ENCODE assay signal across 16 cellular contexts in the genomic region with DNA sequence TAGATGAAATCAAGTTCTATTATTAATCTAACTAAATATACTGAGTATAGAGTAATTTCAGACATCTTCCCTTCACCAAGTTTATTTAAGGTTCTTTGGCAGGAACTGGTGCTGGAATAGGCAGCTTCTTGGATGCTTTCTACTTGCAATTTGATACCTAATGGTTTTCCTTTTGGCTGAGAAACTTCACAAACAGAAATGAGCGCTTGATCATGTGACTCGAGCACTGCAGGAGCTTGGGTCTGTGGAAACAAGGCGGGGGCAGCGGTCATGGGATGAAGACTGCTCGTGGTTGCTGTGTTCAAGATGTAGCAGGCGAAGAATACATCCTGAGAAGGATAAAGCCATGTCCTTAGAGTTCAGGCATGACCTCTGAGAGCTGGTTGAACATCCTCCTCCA.
DNase-seq lines count a peak whose midpoint lies in the region; ATAC-seq and TF ChIP-seq lines count a peak whose summit lies in the region.
"Had no signal": no experiment of that assay in that cellular context is flagged by ENCODE, and none has a peak within 500 bp of the region (broad histone marks: within the 10 kb centered on the region; RNA-seq: fewer than 3 reads in every experiment).

No MANE protein-coding gene starts in this region.

- no peak for ATAC-seq in GM21360 (IDR thresholded peaks at IDR 0.05; ENCODE audit: unreplicated experiment)
- ATAC-seq: activated T-cell treated with anti-CD3 and anti-CD28 coated beads, Interleukin-2, amount 50 U/mL, for 72 hours; body of pancreas; esophagus mucosa; GM12878 had no signal

- no peaks in the 10 kb centered on the region for H3K4me1 ChIP-seq in OCI-LY7 (ENCODE audit: insufficient read depth, low read length, poor library complexity, severe bottlenecking)
- H3K4me1 ChIP-seq: body of pancreas, pancreas had no signal

- CTCF ChIA-PET in OCI-LY7 (lab: Charles Lee; ENCODE audit: unreplicated experiment) = no interaction called here

- H3K36me3 ChIP-seq in OCI-LY7 (ENCODE audit: insufficient read depth, low read length) = no peaks in the 10 kb centered on the region
- H3K36me3 ChIP-seq: pancreas had no signal

- H3K9me2 ChIP-seq in OCI-LY7 (ENCODE audit: insufficient read depth, low read length) = no peaks in the 10 kb centered on the region

- peak overlapping the region; percentile 73 for H3K27ac ChIP-seq in temporal lobe (ENCODE audit: low read depth, low read length)
- no peak overlapping the region for H3K27ac ChIP-seq in OCI-LY7 (ENCODE audit: low read depth, low read length, poor library complexity, severe bottlenecking)
- H3K27ac ChIP-seq: pancreas had no signal

- H3K4me3 ChIP-seq in astrocyte of the cerebellum (ENCODE audit: low read depth, low read length) = no peak overlapping the region
- no peak overlapping the region for H3K4me3 ChIP-seq in OCI-LY7 (ENCODE audit: low read depth, low read length, poor library complexity, severe bottlenecking)
- H3K4me3 ChIP-seq: body of pancreas, GM12878, pancreas had no signal

- POLR2A ChIA-PET in OCI-LY7 (lab: Charles Lee) = interaction anchor here (0.7 to 1.6 kb wide), 6 partner anchors 8 to 912 kb away, joined by 3 to 5 read pairs (median 4); no protein-coding TSS in a partner anchor

- H2AFZ ChIP-seq in OCI-LY7 (ENCODE audit: low read length) = no peak overlapping the region

- H3K9me3 ChIP-seq in OCI-LY7 (ENCODE audit: low read length) = no peaks in the 10 kb centered on the region
- H3K9me3 ChIP-seq: body of pancreas, pancreas had no signal

- DNase-seq in NCI-H2171 treated with DMSO at 0.1 percent for 48 hours (lab: John Stamatoyannopoulos, UW) (peak; percentile 30), NCI-H2171 (lab: John Stamatoyannopoulos, UW) (no peak), astrocyte of the cerebellum (ENCODE audit: low read depth) (peak; percentile 84), left kidney (ENCODE audit: low read depth, low spot score) (peak; percentile 24), posterior cingulate gyrus (no peak), OCI-LY7 (ENCODE audit: low spot score) (no peak)
- DNase-seq: activated CD4-positive, CD25-positive, alpha-beta regulatory T cell treated with anti-CD3 and anti-CD28 coated beads, Interleukin-2, amount 50 U/mL, for 72 hours; activated T-cell treated with anti-CD3 and anti-CD28 coated beads, Interleukin-2, amount 50 U/mL, for 72 hours; body of pancreas; NCI-H524; stimulated activated CD4-positive, alpha-beta T cell treated with anti-CD3 and anti-CD28 coated beads, Interleukin-2, amount 100 ng/mL, for 48 hours had no signal

- no TSS peak for BruUV-seq in OCI-LY7 (replicated peaks; lab: Mats Ljungman, UMichigan)

- H3K79me2 ChIP-seq in OCI-LY7 (ENCODE audit: insufficient read depth, low read depth, low read length) = no peaks in the 10 kb centered on the region

- intact Hi-C loops in posterior cingulate gyrus (cut with DNase I) (loop anchor here (10.0 kb wide), 1 partner anchor 339 kb away; no protein-coding TSS in a partner anchor), OCI-LY7 (cut with micrococcal nuclease; ENCODE audit: unreplicated experiment) (no loop called here)

- no peak for TF ChIP-seq CTCF in astrocyte of the cerebellum (IDR thresholded peaks at IDR 0.05; ENCODE audit: low read depth, low read length, missing control alignments)
- no peak for TF ChIP-seq CTCF in OCI-LY7 (conservative IDR thresholded peaks at IDR 0.05; ENCODE audit: low read length)

- H4K20me1 ChIP-seq in OCI-LY7 (ENCODE audit: insufficient read depth, low read length) = no peaks in the 10 kb centered on the region

- no peak overlapping the region for H3K4me2 ChIP-seq in OCI-LY7 (ENCODE audit: low read length)

- in situ Hi-C loops in astrocyte of the cerebellum (cut with HindIII; ENCODE audit: low sequenced_read_pairs) = no loop called here

Comparison
In these comparisons a context has a peak if more than half of its experiments do, and no peak if none do; other contexts are left out.
1. DNase-seq: peak in NCI-H2171 treated with DMSO at 0.1 percent for 48 hours (single experiment), astrocyte of the cerebellum (single experiment) and left kidney (single experiment); none in NCI-H2171 (single experiment), posterior cingulate gyrus (0 of 10) and OCI-LY7 (single experiment).